ENCODE assay signal across 21 cellular contexts in genomic region chr15:45386974-45387373, GRCh38. TPM values are rescaled to one million over a fixed set of nuclear protein-coding genes. Genes with fewer than 3 reads are reported as not detected.
DNase-seq lines count a peak whose midpoint lies in the region; ATAC-seq, FAIRE-seq and TF ChIP-seq lines count a peak whose summit lies in the region.
"Had no signal": no experiment of that assay in that cellular context is flagged by ENCODE, and none has a peak within 500 bp of the region (broad histone marks: within the 10 kb centered on the region; RNA-seq: fewer than 3 reads in every experiment).

No MANE protein-coding gene starts in this region.

- peaks cover 12% of the 10 kb centered on the region for H3K27me3 Mint-ChIP-seq in activated naive CD4-positive, alpha-beta T cell treated with anti-CD3 and anti-CD28 coated beads for 36 hours (ENCODE audit: low read depth)
- H3K27me3 Mint-ChIP-seq: activated T-cell treated with anti-CD3 and anti-CD28 coated beads, Interleukin-2, amount 50 U/mL, for 24 hours had no signal

- POLR2A ChIA-PET in HEK293T (lab: Yijun Ruan, JAX), result interaction anchor here (0.9 to 2.7 kb wide), 2 partner anchors 10 to 15 kb away, joined by 3 to 7 read pairs; a partner anchor contains a TSS
- POLR2A ChIA-PET in HepG2 (lab: Yijun Ruan, JAX), result interaction anchor here (2.2 kb wide), 1 partner anchor 15 kb away, joined by 9 read pairs; a partner anchor contains a TSS

- H3K9ac ChIP-seq in HepG2 (ENCODE audit: insufficient read depth, low read depth, low read length), result no peak overlapping the region

- in situ Hi-C loops in HepG2 (cut with HindIII; ENCODE audit: extremely low pct_ligation_motif_present, low pct_unique_long_range_greater_than_20kb), result no loop called here

- H3K4me3 ChIP-seq in dorsolateral prefrontal cortex (no peak overlapping the region), HepG2 (replicated peaks in 1 of 3; ENCODE audit: insufficient read depth in 1 of 3, low read depth in 2 of 3, low read length in 3 of 3) (no peak overlapping the region; a peak in 1 of 6 replicates), Peyer's patch (no peak overlapping the region)
- H3K4me3 ChIP-seq: transverse colon had no signal

- TF ChIP-seq RAD21 in HepG2 (CRISPR knock-in tag; IDR thresholded peaks at IDR 0.05), result no peak

- TF ChIP-seq POLR2A in HepG2 (IDR thresholded peaks at IDR 0.05; ENCODE audit: insufficient read depth in 1 of 2, low read depth in 2 of 2, low read length in 2 of 2) (no peak), Peyer's patch (IDR thresholded peaks at IDR 0.05) (no peak)

- H3K27me3 ChIP-seq in dorsolateral prefrontal cortex (no peaks in the 10 kb centered on the region), HepG2 (ENCODE audit: control insufficient read depth in 1 of 2, insufficient read depth in 2 of 2, low read length in 2 of 2) (no peaks in the 10 kb centered on the region; a peak in 1 of 5 replicates), Peyer's patch (no peaks in the 10 kb centered on the region)

- no peak overlapping the region for H2AFZ ChIP-seq in HepG2 (ENCODE audit: low read length)

- H3K4me3 Mint-ChIP-seq in activated naive CD4-positive, alpha-beta T cell treated with anti-CD3 and anti-CD28 coated beads for 36 hours, result no peak overlapping the region
- H3K4me3 Mint-ChIP-seq: activated T-cell treated with anti-CD3 and anti-CD28 coated beads, Interleukin-2, amount 50 U/mL, for 24 hours; CD8-positive, alpha-beta memory T cell; naive thymus-derived CD4-positive, alpha-beta T cell had no signal

- no peaks in the 10 kb centered on the region for H3K9me3 ChIP-seq in HepG2 (ENCODE audit: low read length)
- H3K9me3 ChIP-seq in Peyer's patch, result no peaks in the 10 kb centered on the region
- H3K9me3 ChIP-seq: transverse colon had no signal

- DNase-seq in HEK293T (ENCODE audit: extremely low spot score) (no peak), dorsolateral prefrontal cortex (no peak), HepG2 (ENCODE audit: low spot score) (no peak), substantia nigra (lab: John Stamatoyannopoulos, UW) (no peak), nucleus accumbens (lab: John Stamatoyannopoulos, UW) (no peak), Peyer's patch (no peak)
- DNase-seq in activated naive CD4-positive, alpha-beta T cell treated with anti-CD3 and anti-CD28 coated beads for 36 hours, result no peak
- no peak for DNase-seq in central memory CD4-positive, alpha-beta T cell
- DNase-seq: activated CD4-positive, alpha-beta T cell treated with anti-CD3 and anti-CD28 coated beads for 4 hours; activated CD8-positive, alpha-beta memory T cell treated with anti-CD3 and anti-CD28 coated beads for 24 hours; activated naive CD4-positive, alpha-beta T cell treated with Interleukin-2 at 50 U/mL for 16 hours; activated T-cell treated with anti-CD3 and anti-CD28 coated beads, Interleukin-2, amount 50 U/mL, for 24 hours; amniotic stem cell; CD8-positive, alpha-beta memory T cell; naive thymus-derived CD4-positive, alpha-beta T cell; stimulated activated CD4-positive, alpha-beta T cell treated with anti-CD3 and anti-CD28 coated beads, Interleukin-12 subunit alpha, Interleukin-12 subunit beta, amount 100 ng/mL, for 4 hours; stimulated activated CD4-positive, alpha-beta T cell treated with anti-CD3 and anti-CD28 coated beads, Interleukin-4, amount 100 ng/mL, for 4 hours; stimulated activated naive CD4-positive, alpha-beta T cell; transverse colon had no signal

- H3K4me1 ChIP-seq in HepG2 (ENCODE audit: insufficient read depth, low read length) (peaks cover 82% of the 10 kb centered on the region), Peyer's patch (peaks cover 0 to 20% (median 0%) of the 10 kb centered on the region in 4 donors)

- intact Hi-C loops in dorsolateral prefrontal cortex (cut with DNase I), result no loop called here
- intact Hi-C loops in HepG2 (cut with micrococcal nuclease; ENCODE audit: unreplicated experiment), result loop anchor here (2.0 kb wide), 2 partner anchors 40 to 52 kb away; no protein-coding TSS in a partner anchor
- intact Hi-C loops in activated naive CD4-positive, alpha-beta T cell treated with anti-CD3 and anti-CD28 coated beads for 36 hours (cut with micrococcal nuclease), result no loop called here

- no peak for FAIRE-seq in HepG2 (lab: Jason Lieb, UNC)
- FAIRE-seq: A204.1, RCC 7860 had no signal

- no peaks in the 10 kb centered on the region for H3K4me1 Mint-ChIP-seq in activated naive CD4-positive, alpha-beta T cell treated with anti-CD3 and anti-CD28 coated beads for 36 hours (ENCODE audit: low read depth)
- H3K4me1 Mint-ChIP-seq: CD8-positive, alpha-beta memory T cell had no signal

- H3K79me2 ChIP-seq in HepG2 (ENCODE audit: insufficient read depth, low read length), result peaks cover 5% of the 10 kb centered on the region

- H3K27ac ChIP-seq in dorsolateral prefrontal cortex, result peak overlapping the region in 58 of 59 donors; percentile 4 to 94 (median 79)
- H3K27ac ChIP-seq in HepG2 (ENCODE audit: extremely low read length, insufficient read depth, low read length), result peak overlapping the region; percentile 69
- H3K27ac ChIP-seq in substantia nigra (ENCODE audit: low read depth, low read length, poor library complexity, severe bottlenecking), result peak overlapping the region; percentile 52
- H3K27ac ChIP-seq in Peyer's patch, result peak overlapping the region in 1 of 4 donors; percentile 56

- TF ChIP-seq EP300 in HepG2 (IDR thresholded peaks at IDR 0.05; ENCODE audit: low read depth in 2 of 2, low read length in 2 of 2) (no peak), HepG2 (CRISPR knock-in tag; IDR thresholded peaks at IDR 0.05; ENCODE audit: borderline replicate concordance) (no peak)

- no peaks in the 10 kb centered on the region for H3K9me3 Mint-ChIP-seq in activated naive CD4-positive, alpha-beta T cell treated with anti-CD3 and anti-CD28 coated beads for 36 hours
- H3K9me3 Mint-ChIP-seq: activated T-cell treated with anti-CD3 and anti-CD28 coated beads, Interleukin-2, amount 50 U/mL, for 24 hours; CD8-positive, alpha-beta memory T cell; naive thymus-derived CD4-positive, alpha-beta T cell had no signal

- CTCF ChIA-PET in HEK293T (lab: Yijun Ruan, JAX) (interaction anchor here (0.7 kb wide), 1 partner anchor 13 kb away, joined by 3 read pairs; no protein-coding TSS in a partner anchor), HepG2 (lab: Yijun Ruan, JAX; ENCODE audit: low intra/inter-chr PET ratio, low total read pairs) (no interaction called here)
- CTCF ChIA-PET in activated naive CD4-positive, alpha-beta T cell treated with anti-CD3 and anti-CD28 coated beads for 36 hours (lab: Charles Lee), result interaction anchor here (1.6 kb wide), 1 partner anchor 12 kb away, joined by 7 read pairs; no protein-coding TSS in a partner anchor

- ATAC-seq in HepG2, result no peak; the same call in 2 of the 3 replicates
- ATAC-seq: naive thymus-derived CD4-positive, alpha-beta T cell had no signal

- no peaks in the 10 kb centered on the region for H3K36me3 Mint-ChIP-seq in activated naive CD4-positive, alpha-beta T cell treated with anti-CD3 and anti-CD28 coated beads for 36 hours (ENCODE audit: low read depth)
- H3K36me3 Mint-ChIP-seq: CD8-positive, alpha-beta memory T cell; naive thymus-derived CD4-positive, alpha-beta T cell had no signal

- H3K36me3 ChIP-seq in HepG2 (replicated peaks in 1 of 2; ENCODE audit: control insufficient read depth in 1 of 2, insufficient read depth in 2 of 2, low read length in 2 of 2), result no peaks in the 10 kb centered on the region
- H3K36me3 ChIP-seq in Peyer's patch, result no peaks in the 10 kb centered on the region
- H3K36me3 ChIP-seq: transverse colon had no signal

- TF ChIP-seq CTCF in dorsolateral prefrontal cortex (IDR thresholded peaks at IDR 0.05 in 54 of 56, conservative IDR thresholded peaks at IDR 0.05 in 2 of 56; ENCODE audit: low read depth in 1 of 56, partially characterized antibody in 56 of 56), result no peak
- no peak for TF ChIP-seq CTCF in HepG2 (CRISPR knock-in tag; IDR thresholded peaks at IDR 0.05)
- TF ChIP-seq CTCF in Peyer's patch (IDR thresholded peaks at IDR 0.05), result no peak

- BruUV-seq in HepG2 (replicated peaks; lab: Mats Ljungman, UMichigan), result no TSS peak

- no peaks in the 10 kb centered on the region for H4K20me1 ChIP-seq in HepG2 (ENCODE audit: insufficient read depth, low read length)

- no peak overlapping the region for H3K27ac Mint-ChIP-seq in activated naive CD4-positive, alpha-beta T cell treated with anti-CD3 and anti-CD28 coated beads for 36 hours
- H3K27ac Mint-ChIP-seq: activated T-cell treated with anti-CD3 and anti-CD28 coated beads, Interleukin-2, amount 50 U/mL, for 24 hours; CD8-positive, alpha-beta memory T cell; naive thymus-derived CD4-positive, alpha-beta T cell had no signal

- H3K4me2 ChIP-seq in HepG2 (ENCODE audit: low read depth, low read length), result peak overlapping the region; percentile 54

- WGBS in HepG2 (ENCODE audit: low lambda C conversion rate), result 81% methylated on average over 1 of the region's 1 CpG

TF ChIP-seq in HEK293T, 16 proteins besides CTCF, POLR2A, EP300 and RAD21 (continues in another document):
- no peak for TF ChIP-seq SP1 (IDR thresholded peaks at IDR 0.05)

RNA-seq across cellular contexts. Expression of gene GATM, which starts 8.6 kb away (rescaled TPM):
- 100 to 1,000 TPM; 103 to 309 (median 166) TPM for total RNA-seq in dorsolateral prefrontal cortex
- 1.5 and 2.1 TPM in 2 replicates for total RNA-seq in HepG2 (2016; rRNA removed; fragmentation: Illumina TruSeq; extraction: Trizol)
- 1.2 and 1.7 TPM in 2 replicates for total RNA-seq in HepG2 (2016; cell fraction: cytosol; rRNA removed; fragmentation: Illumina TruSeq; extraction: Trizol; ENCODE audit: low read depth)
- 1.5 and 2.6 TPM in 2 replicates for total RNA-seq in HepG2 (2016; cell fraction: insoluble cytoplasmic fraction; rRNA removed; fragmentation: Illumina TruSeq; extraction: Trizol)
- total RNA-seq in HepG2 (2016; cell fraction: membrane; rRNA removed; fragmentation: Illumina TruSeq; extraction: Trizol), result 1.6 and 1.7 TPM in 2 replicates
- total RNA-seq in HepG2 (2016; cell fraction: nucleus; rRNA removed; fragmentation: Illumina TruSeq; extraction: Trizol), result 4.0 and 4.1 TPM in 2 replicates
- polyA plus RNA-seq in HepG2 (2011; rRNA removed), result 13.9 and 16.8 TPM in 2 replicates
- 7.0 and 7.3 TPM in 2 replicates for polyA plus RNA-seq in HepG2 (2011; cell fraction: cytosol; rRNA removed)
- polyA plus RNA-seq in HepG2 (2011; cell fraction: nucleus; rRNA removed), result 22.1 and 26.0 TPM in 2 replicates
- 16.6 and 32.5 TPM in 2 replicates for polyA plus RNA-seq in HepG2 (2012)
- polyA plus RNA-seq in HepG2 (2016; cell fraction: cytosol; fragmentation: Illumina TruSeq; extraction: Trizol; ENCODE audit: low read depth), result 0.26 and 0.46 TPM in 2 replicates
- 0.97 TPM in 2 replicates for polyA plus RNA-seq in HepG2 (2016; cell fraction: insoluble cytoplasmic fraction; fragmentation: Illumina TruSeq; extraction: Trizol; ENCODE audit: low read depth)
- polyA plus RNA-seq in HepG2 (2016; cell fraction: membrane; fragmentation: Illumina TruSeq; extraction: Trizol; ENCODE audit: low read depth), result 0.28 and 0.72 TPM in 2 replicates
- polyA plus RNA-seq in HepG2 (2016; cell fraction: nucleus; fragmentation: Illumina TruSeq; extraction: Trizol; ENCODE audit: insufficient read depth, low read depth), result 2.4 and 3.2 TPM in 2 replicates
- polyA minus RNA-seq in HepG2 (2011; rRNA and poly(A)+ RNA removed; ENCODE audit: low replicate concordance), result 0.58 and 11.2 TPM in 2 replicates
- polyA minus RNA-seq in HepG2 (2011; cell fraction: cytosol; rRNA and poly(A)+ RNA removed), result 5.3 and 6.4 TPM in 2 replicates
- 40.2 and 42.5 TPM in 2 replicates for polyA minus RNA-seq in HepG2 (2011; cell fraction: nucleus; rRNA and poly(A)+ RNA removed)
- total RNA-seq in activated naive CD4-positive, alpha-beta T cell treated with anti-CD3 and anti-CD28 coated beads for 36 hours, result 1 to 10 TPM in 1 of 2 experiments, under 1 TPM in 1; 0.91 to 1.2 TPM
- 100 to 1,000 TPM; 112 to 196 (median 168) TPM for total RNA-seq in Peyer's patch

Comparison
In these comparisons a context has a peak if more than half of its experiments do, and no peak if none do; other contexts are left out.
1. RNA of gene GATM, which starts 8.6 kb away (total RNA-seq): 112 to 196 TPM in Peyer's patch and 103 to 309 TPM in dorsolateral prefrontal cortex; 1.2 to 4.1 TPM in HepG2 and 0.91 to 1.2 TPM in activated naive CD4-positive, alpha-beta T cell treated with anti-CD3 and anti-CD28 coated beads for 36 hours; every median in the first group is over 10 times any median in the second.